Comparison of ENCODE assay signal across 14 cellular contexts in the genomic region with DNA sequence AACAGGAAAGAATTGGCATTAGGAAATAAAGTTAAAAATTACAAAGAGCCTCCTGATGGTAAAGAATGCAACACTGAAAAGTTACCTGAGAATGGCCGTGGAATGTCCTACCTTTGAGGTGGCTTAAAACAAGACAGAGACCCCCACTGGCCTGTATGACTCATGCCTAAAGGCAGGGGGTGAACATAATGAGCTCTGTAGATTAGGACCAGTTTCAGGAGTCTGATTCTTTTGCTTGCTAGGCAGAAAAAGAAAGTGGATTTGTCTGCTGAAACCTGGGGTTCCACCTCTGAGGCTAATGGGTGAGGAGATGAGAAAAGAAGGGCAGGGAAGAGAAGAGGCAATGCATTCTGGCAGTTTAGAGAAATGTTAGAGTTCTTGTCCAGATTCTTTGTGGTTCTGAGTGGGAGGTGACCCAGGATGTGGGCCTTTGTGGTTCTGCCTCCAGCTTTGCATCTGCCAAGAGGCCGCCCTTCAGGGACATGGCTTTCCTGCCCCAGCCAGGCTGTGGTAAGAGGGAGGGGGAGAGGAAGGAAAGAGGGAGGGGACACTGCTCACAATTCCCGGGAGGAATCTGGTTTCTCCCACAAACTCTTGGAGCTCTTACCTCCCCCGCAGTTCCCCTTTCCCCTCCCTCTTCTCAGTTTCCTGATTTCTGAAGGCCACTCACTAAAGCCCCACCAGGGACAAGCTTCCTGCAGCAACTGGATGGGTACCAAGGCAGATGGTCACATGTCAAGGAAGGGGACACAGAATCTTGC.
DNase-seq lines count a peak whose midpoint lies in the region; ATAC-seq, FAIRE-seq and TF ChIP-seq lines count a peak whose summit lies in the region.
"Had no signal": no experiment of that assay in that cellular context is flagged by ENCODE, and none has a peak within 500 bp of the region (broad histone marks: within the 10 kb centered on the region; RNA-seq: fewer than 3 reads in every experiment).

No MANE protein-coding gene starts in this region.

- TF ChIP-seq CTCF in HEK293 (tag by site-specific recombination; IDR thresholded peaks at IDR 0.05) = no peak
- TF ChIP-seq CTCF in GM12878 (IDR thresholded peaks at IDR 0.05 in 2 of 3, conservative IDR thresholded peaks at IDR 0.05 in 1 of 3; ENCODE audit: control insufficient read depth in 2 of 3, extremely low read depth in 1 of 3, insufficient read depth in 1 of 3, low read depth in 3 of 3, low read length in 3 of 3) = no peak
- no peak for TF ChIP-seq CTCF in right atrium auricular region (IDR thresholded peaks at IDR 0.05)

- FAIRE-seq in GM12878 (lab: Jason Lieb, UNC) = peak; percentile 62

- 0% methylated on average over 4 of the region's 4 CpGs for WGBS in GM12878 (ENCODE audit: insufficient coverage, insufficient replicate concordance, low lambda C conversion rate, missing lambda C conversion rate)

- no peaks in the 10 kb centered on the region for H3K4me1 ChIP-seq in HEK293 (ENCODE audit: control insufficient read depth, insufficient read depth, low read length)
- H3K4me1 ChIP-seq in GM12878 (ENCODE audit: control insufficient read depth, insufficient read depth, low read length) = no peaks in the 10 kb centered on the region
- H3K4me1 ChIP-seq in right atrium auricular region = peaks cover 0 to 10% of the 10 kb centered on the region in 2 donors
- H3K4me1 ChIP-seq in subcutaneous abdominal adipose tissue (ENCODE audit: control insufficient read depth in 5 of 5, insufficient read depth in 5 of 5, low read length in 5 of 5) = peaks cover 9 to 75% (median 56%) of the 10 kb centered on the region in 5 donors
- H3K4me1 ChIP-seq: Caco-2 had no signal

- no TSS peak for BruUV-seq in GM12878 (replicated peaks; lab: Mats Ljungman, UMichigan)

- H3K9me3 ChIP-seq in HEK293 (ENCODE audit: control insufficient read depth, insufficient read depth, low read depth, low read length) (no peaks in the 10 kb centered on the region), GM12878 (replicated peaks; ENCODE audit: control insufficient read depth, insufficient read depth, low read length) (no peaks in the 10 kb centered on the region), right atrium auricular region (no peaks in the 10 kb centered on the region), subcutaneous abdominal adipose tissue (ENCODE audit: control insufficient read depth in 5 of 5, low read length in 5 of 5) (no peaks in the 10 kb centered on the region)
- H3K9me3 ChIP-seq: Caco-2, ovary, stomach had no signal

- ATAC-seq in GM12878 = no peak
- no peak for ATAC-seq in GM19023 (IDR thresholded peaks at IDR 0.05; ENCODE audit: unreplicated experiment)
- ATAC-seq in HG03135 (IDR thresholded peaks at IDR 0.05; ENCODE audit: unreplicated experiment) = no peak
- ATAC-seq: GM23338 had no signal

- H3K36me3 ChIP-seq in HEK293 (ENCODE audit: control insufficient read depth in 2 of 2, insufficient read depth in 1 of 2, low read length in 2 of 2) (no peaks in the 10 kb centered on the region), GM12878 (ENCODE audit: control insufficient read depth in 2 of 2, insufficient read depth in 2 of 2, low read length in 1 of 2) (no peaks in the 10 kb centered on the region), right atrium auricular region (no peaks in the 10 kb centered on the region), subcutaneous abdominal adipose tissue (ENCODE audit: control insufficient read depth in 5 of 5, insufficient read depth in 5 of 5, low read length in 5 of 5) (no peaks in the 10 kb centered on the region)
- H3K36me3 ChIP-seq: ovary, stomach had no signal

- SMC1A ChIA-PET in GM12878 (lab: Charles Lee; ENCODE audit: uncharacterized antibody, unreplicated experiment) = no interaction called here

- H3K27ac ChIP-seq in HEK293 (ENCODE audit: extremely low read depth, low read depth, low read length) (no peak overlapping the region), GM12878 (ENCODE audit: control insufficient read depth, insufficient read depth) (no peak overlapping the region), right atrium auricular region (peak overlapping the region in 1 of 2 donors; percentile 8), subcutaneous abdominal adipose tissue (ENCODE audit: low read depth, low read length) (peak overlapping the region; percentile 56)
- H3K27ac ChIP-seq: ovary, stomach had no signal

- no peaks in the 10 kb centered on the region for H3K79me2 ChIP-seq in GM12878 (ENCODE audit: control insufficient read depth, insufficient read depth, low read length)

- H3K4me2 ChIP-seq in GM12878 (ENCODE audit: control insufficient read depth, insufficient read depth) = no peak overlapping the region
- H3K4me2 ChIP-seq: GM23338 had no signal

- H3K27me3 ChIP-seq in GM12878 (replicated peaks in 1 of 2; ENCODE audit: control insufficient read depth in 2 of 2, insufficient read depth in 2 of 2, low read length in 1 of 2) = no peaks in the 10 kb centered on the region
- no peaks in the 10 kb centered on the region for H3K27me3 ChIP-seq in right atrium auricular region
- peaks cover 0 to 11% (median 0%) of the 10 kb centered on the region in 5 donors for H3K27me3 ChIP-seq in subcutaneous abdominal adipose tissue (ENCODE audit: control insufficient read depth in 5 of 5, insufficient read depth in 4 of 5, low read length in 5 of 5)
- H3K27me3 ChIP-seq: ovary, stomach had no signal

- no peak for DNase-seq in GM12878 (ENCODE audit: low read depth, low spot score)
- peak; percentile 58 for DNase-seq in right atrium auricular region (ENCODE audit: low spot score)
- DNase-seq in NCI-H748 treated with DMSO at 0.1 percent for 48 hours (lab: John Stamatoyannopoulos, UW) = no peak
- DNase-seq: activated CD4-positive, alpha-beta T cell treated with anti-CD3 and anti-CD28 coated beads, Interleukin-2, amount 10 ng/mL, durations not matched to agents 24 days and 14 days; activated gamma-delta T cell; Caco-2; foreskin melanocyte; stomach had no signal

- H4K20me1 ChIP-seq in GM12878 (ENCODE audit: control insufficient read depth, insufficient read depth) = no peaks in the 10 kb centered on the region

- TF ChIP-seq POLR2A in GM12878 (IDR thresholded peaks at IDR 0.05; ENCODE audit: low read depth, low read length) = no peak

- CTCF ChIA-PET in HEK293 (lab: Yijun Ruan, JAX) (interaction anchor here (0.6 kb wide), 1 partner anchor 8 kb away, joined by 3 read pairs; no protein-coding TSS in a partner anchor), GM12878 (lab: Yijun Ruan, JAX) (interaction anchor here (0.7 kb wide), 1 partner anchor 792 kb away, joined by 3 read pairs; no protein-coding TSS in a partner anchor)

- intact Hi-C loops in GM12878 (cut with micrococcal nuclease; ENCODE audit: unreplicated experiment) = no loop called here

- in situ Hi-C loops in GM12878 (cut with MboI) = no loop called here

- no peak overlapping the region for H2AFZ ChIP-seq in GM12878 (ENCODE audit: control insufficient read depth, low read depth, low read length)
- H2AFZ ChIP-seq: GM23338 had no signal

- H3K4me3 ChIP-seq in HEK293 (ENCODE audit: low read depth, low read length) = no peak overlapping the region
- H3K4me3 ChIP-seq in GM12878 = no peak overlapping the region
- no peak overlapping the region for H3K4me3 ChIP-seq in right atrium auricular region
- H3K4me3 ChIP-seq in subcutaneous abdominal adipose tissue (ENCODE audit: low read depth in 1 of 5, low read length in 5 of 5) = no peak overlapping the region
- H3K4me3 ChIP-seq: GM23338, ovary, stomach had no signal

- POLR2A ChIA-PET in HEK293 (lab: Yijun Ruan, JAX) = no interaction called here
- POLR2A ChIA-PET in GM12878 (lab: Charles Lee) = no interaction called here

- RAD21 ChIA-PET in GM12878 (lab: Charles Lee; ENCODE audit: unreplicated experiment) = no interaction called here

- no peak overlapping the region for H3K9ac ChIP-seq in GM12878 (ENCODE audit: control insufficient read depth, insufficient read depth, low read length)
- no peak overlapping the region for H3K9ac ChIP-seq in subcutaneous abdominal adipose tissue (ENCODE audit: low read length in 5 of 5)

- no peak for TF ChIP-seq RAD21 in GM12878 (IDR thresholded peaks at IDR 0.05; ENCODE audit: insufficient read depth, low read depth, low read length)

- no peak for TF ChIP-seq EP300 in GM12878 (IDR thresholded peaks at IDR 0.05; ENCODE audit: borderline replicate concordance in 1 of 2, control insufficient read depth in 1 of 2, low read depth in 2 of 2, low read length in 2 of 2)

TF ChIP-seq in HEK293, 187 proteins besides CTCF, POLR2A, EP300 and RAD21 (continues in another document):
- TF ChIP-seq, protein P1, sequence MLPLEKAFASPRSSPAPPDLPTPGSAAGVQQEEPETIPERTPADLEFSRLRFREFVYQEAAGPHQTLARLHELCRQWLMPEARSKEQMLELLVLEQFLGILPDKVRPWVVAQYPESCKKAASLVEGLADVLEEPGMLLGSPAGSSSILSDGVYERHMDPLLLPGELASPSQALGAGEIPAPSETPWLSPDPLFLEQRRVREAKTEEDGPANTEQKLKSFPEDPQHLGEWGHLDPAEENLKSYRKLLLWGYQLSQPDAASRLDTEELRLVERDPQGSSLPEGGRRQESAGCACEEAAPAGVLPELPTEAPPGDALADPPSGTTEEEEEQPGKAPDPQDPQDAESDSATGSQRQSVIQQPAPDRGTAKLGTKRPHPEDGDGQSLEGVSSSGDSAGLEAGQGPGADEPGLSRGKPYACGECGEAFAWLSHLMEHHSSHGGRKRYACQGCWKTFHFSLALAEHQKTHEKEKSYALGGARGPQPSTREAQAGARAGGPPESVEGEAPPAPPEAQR (tag by site-specific recombination; IDR thresholded peaks at IDR 0.05) = no peak
- TF ChIP-seq EGR2 (tag by site-specific recombination; IDR thresholded peaks at IDR 0.05; ENCODE audit: low read depth) (peak; percentile 52), OVOL3 (tag by site-specific recombination; IDR thresholded peaks at IDR 0.05) (no peak)

TF ChIP-seq in GM12878, 131 proteins besides CTCF, POLR2A, EP300 and RAD21 (continues in another document):
- TF ChIP-seq BRCA1 (IDR thresholded peaks at IDR 0.05; ENCODE audit: low read depth, low read length) = no peak
- TF ChIP-seq, protein P2, sequence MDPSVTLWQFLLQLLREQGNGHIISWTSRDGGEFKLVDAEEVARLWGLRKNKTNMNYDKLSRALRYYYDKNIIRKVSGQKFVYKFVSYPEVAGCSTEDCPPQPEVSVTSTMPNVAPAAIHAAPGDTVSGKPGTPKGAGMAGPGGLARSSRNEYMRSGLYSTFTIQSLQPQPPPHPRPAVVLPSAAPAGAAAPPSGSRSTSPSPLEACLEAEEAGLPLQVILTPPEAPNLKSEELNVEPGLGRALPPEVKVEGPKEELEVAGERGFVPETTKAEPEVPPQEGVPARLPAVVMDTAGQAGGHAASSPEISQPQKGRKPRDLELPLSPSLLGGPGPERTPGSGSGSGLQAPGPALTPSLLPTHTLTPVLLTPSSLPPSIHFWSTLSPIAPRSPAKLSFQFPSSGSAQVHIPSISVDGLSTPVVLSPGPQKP (IDR thresholded peaks at IDR 0.05; ENCODE audit: low read depth, low read length) = no peak
- no peak for TF ChIP-seq HDAC6 (IDR thresholded peaks at IDR 0.05; ENCODE audit: unreplicated experiment)
- no peak for TF ChIP-seq RB1 (IDR thresholded peaks at IDR 0.05; ENCODE audit: borderline replicate concordance)
- TF ChIP-seq NR2C1 (IDR thresholded peaks at IDR 0.05) = no peak
- no peak for TF ChIP-seq SUZ12 (IDR thresholded peaks at IDR 0.05; ENCODE audit: unreplicated experiment)
